1 cellular context compared by ENCODE assay signal in the genomic region with DNA sequence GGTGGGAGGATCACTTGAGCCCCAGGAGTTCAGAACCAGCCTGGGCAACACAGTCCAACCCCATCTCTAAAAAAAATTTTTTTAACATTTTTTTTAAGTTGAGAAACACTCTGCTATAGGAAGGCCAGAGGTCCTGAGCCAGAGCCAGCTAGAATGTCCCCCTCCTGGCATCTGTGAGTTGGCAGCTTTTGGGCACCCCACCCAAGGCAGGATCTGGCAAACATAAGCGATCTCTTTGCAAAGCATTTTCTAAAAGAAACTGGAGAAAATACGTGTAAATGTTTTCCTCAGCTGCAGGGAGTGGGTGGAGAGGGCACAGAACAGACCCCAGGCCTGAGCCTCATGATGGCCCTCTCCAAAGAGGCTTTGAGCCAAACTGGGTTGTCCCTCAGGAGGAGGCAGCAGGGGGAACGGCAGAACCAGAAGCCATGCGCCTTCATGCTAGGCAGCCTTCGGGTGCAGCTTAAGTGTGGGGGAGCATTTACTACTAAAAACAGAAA.
TF ChIP-seq lines count a peak whose summit lies in the region.

No MANE protein-coding gene starts in this region.

TF ChIP-seq in HCT116, 20 proteins besides CTCF, POLR2A, EP300 and RAD21:
- TF ChIP-seq, protein P1, sequence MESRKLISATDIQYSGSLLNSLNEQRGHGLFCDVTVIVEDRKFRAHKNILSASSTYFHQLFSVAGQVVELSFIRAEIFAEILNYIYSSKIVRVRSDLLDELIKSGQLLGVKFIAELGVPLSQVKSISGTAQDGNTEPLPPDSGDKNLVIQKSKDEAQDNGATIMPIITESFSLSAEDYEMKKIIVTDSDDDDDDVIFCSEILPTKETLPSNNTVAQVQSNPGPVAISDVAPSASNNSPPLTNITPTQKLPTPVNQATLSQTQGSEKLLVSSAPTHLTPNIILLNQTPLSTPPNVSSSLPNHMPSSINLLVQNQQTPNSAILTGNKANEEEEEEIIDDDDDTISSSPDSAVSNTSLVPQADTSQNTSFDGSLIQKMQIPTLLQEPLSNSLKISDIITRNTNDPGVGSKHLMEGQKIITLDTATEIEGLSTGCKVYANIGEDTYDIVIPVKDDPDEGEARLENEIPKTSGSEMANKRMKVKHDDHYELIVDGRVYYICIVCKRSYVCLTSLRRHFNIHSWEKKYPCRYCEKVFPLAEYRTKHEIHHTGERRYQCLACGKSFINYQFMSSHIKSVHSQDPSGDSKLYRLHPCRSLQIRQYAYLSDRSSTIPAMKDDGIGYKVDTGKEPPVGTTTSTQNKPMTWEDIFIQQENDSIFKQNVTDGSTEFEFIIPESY (IDR thresholded peaks at IDR 0.05; ENCODE audit: extremely low read depth, insufficient replicate concordance, low read length), result no peak
- TF ChIP-seq, protein P2, sequence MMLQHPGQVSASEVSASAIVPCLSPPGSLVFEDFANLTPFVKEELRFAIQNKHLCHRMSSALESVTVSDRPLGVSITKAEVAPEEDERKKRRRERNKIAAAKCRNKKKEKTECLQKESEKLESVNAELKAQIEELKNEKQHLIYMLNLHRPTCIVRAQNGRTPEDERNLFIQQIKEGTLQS (IDR thresholded peaks at IDR 0.05), result no peak
- TF ChIP-seq, protein P3, sequence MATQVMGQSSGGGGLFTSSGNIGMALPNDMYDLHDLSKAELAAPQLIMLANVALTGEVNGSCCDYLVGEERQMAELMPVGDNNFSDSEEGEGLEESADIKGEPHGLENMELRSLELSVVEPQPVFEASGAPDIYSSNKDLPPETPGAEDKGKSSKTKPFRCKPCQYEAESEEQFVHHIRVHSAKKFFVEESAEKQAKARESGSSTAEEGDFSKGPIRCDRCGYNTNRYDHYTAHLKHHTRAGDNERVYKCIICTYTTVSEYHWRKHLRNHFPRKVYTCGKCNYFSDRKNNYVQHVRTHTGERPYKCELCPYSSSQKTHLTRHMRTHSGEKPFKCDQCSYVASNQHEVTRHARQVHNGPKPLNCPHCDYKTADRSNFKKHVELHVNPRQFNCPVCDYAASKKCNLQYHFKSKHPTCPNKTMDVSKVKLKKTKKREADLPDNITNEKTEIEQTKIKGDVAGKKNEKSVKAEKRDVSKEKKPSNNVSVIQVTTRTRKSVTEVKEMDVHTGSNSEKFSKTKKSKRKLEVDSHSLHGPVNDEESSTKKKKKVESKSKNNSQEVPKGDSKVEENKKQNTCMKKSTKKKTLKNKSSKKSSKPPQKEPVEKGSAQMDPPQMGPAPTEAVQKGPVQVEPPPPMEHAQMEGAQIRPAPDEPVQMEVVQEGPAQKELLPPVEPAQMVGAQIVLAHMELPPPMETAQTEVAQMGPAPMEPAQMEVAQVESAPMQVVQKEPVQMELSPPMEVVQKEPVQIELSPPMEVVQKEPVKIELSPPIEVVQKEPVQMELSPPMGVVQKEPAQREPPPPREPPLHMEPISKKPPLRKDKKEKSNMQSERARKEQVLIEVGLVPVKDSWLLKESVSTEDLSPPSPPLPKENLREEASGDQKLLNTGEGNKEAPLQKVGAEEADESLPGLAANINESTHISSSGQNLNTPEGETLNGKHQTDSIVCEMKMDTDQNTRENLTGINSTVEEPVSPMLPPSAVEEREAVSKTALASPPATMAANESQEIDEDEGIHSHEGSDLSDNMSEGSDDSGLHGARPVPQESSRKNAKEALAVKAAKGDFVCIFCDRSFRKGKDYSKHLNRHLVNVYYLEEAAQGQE (IDR thresholded peaks at IDR 0.05; ENCODE audit: low read depth), result no peak
- no peak for TF ChIP-seq SIN3A (IDR thresholded peaks at IDR 0.05; ENCODE audit: low read depth)
- TF ChIP-seq ZFX (IDR thresholded peaks at IDR 0.05), result no peak
- no peak for TF ChIP-seq CBX3 (IDR thresholded peaks at IDR 0.05; ENCODE audit: low read depth)
- no peak for TF ChIP-seq SP1 (IDR thresholded peaks at IDR 0.05; ENCODE audit: low read depth)
- no peak for TF ChIP-seq SRF (IDR thresholded peaks at IDR 0.05; ENCODE audit: low read depth)
- TF ChIP-seq, protein P4, sequence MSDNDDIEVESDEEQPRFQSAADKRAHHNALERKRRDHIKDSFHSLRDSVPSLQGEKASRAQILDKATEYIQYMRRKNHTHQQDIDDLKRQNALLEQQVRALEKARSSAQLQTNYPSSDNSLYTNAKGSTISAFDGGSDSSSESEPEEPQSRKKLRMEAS (IDR thresholded peaks at IDR 0.05), result no peak
- TF ChIP-seq EZH2 (IDR thresholded peaks at IDR 0.05), result no peak
- TF ChIP-seq ZNF274 (IDR thresholded peaks at IDR 0.05; ENCODE audit: low read depth, low read length), result no peak
- TF ChIP-seq YY1 (IDR thresholded peaks at IDR 0.05; ENCODE audit: extremely low read depth, insufficient replicate concordance, low read depth, low read length), result no peak
- no peak for TF ChIP-seq CEBPB (IDR thresholded peaks at IDR 0.05; ENCODE audit: low read depth)
- TF ChIP-seq ELF1 (IDR thresholded peaks at IDR 0.05; ENCODE audit: borderline replicate concordance, low read depth), result no peak
- no peak for TF ChIP-seq FOSL1 (IDR thresholded peaks at IDR 0.05; ENCODE audit: low read depth)
- no peak for TF ChIP-seq JUND (IDR thresholded peaks at IDR 0.05)
TF ChIP-seq in HCT116: peak in this region for 0.
